In the genomic region with DNA sequence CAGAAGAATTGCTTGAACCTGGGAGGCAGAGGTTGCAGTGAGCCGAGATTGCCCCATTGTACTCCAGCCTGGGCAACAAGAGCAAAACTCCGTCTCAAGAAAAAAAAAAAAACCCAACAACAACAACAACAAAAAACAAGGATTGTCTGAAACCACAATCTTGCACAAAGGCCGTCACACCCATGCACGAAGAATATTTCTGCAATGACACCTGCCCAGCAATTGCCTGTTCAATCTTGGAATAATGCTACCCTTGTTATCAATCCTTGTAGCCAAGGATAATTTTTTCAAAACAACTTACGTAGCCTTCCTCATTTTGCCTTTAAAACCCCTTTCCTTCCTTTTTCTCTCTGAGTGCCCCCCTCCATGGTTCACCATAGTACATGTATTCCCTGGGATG, we compare ENCODE assay signal across 10 cellular contexts. TPM values are rescaled to one million over a fixed set of nuclear protein-coding genes. Genes with fewer than 3 reads are reported as not detected.
"Had no signal": no experiment of that assay in that cellular context is flagged by ENCODE, and none has a peak within 500 bp of the region (broad histone marks: within the 10 kb centered on the region; RNA-seq: fewer than 3 reads in every experiment).

No MANE protein-coding gene starts in this region.

- H3K36me3 ChIP-seq: HAP-1 had no signal

- ATAC-seq: GM23338, HCT116 had no signal

- H3K4me3 Mint-ChIP-seq: GM23338, H9, HFFc6 had no signal

- H3K27ac ChIP-seq: GM23248 had no signal

- H3K27ac Mint-ChIP-seq: GM23338, H9, HFFc6 had no signal

- H2AFZ ChIP-seq: GM23248, GM23338 had no signal

- H3K4me3 ChIP-seq: GM23248, GM23338, HAP-1 had no signal

- DNase-seq: GM23248, GOT3, H7, H9, HCEC 1CT, HFFc6 had no signal

- H3K9ac ChIP-seq: GM23248 had no signal

- H3K4me2 ChIP-seq: GM23338 had no signal

RNA-seq across cellular contexts. Expression of a gene that starts 54.8 kb away (rescaled TPM):
- total RNA-seq: H4 had no signal
